8 cellular contexts compared by ENCODE assay signal in the genomic region with DNA sequence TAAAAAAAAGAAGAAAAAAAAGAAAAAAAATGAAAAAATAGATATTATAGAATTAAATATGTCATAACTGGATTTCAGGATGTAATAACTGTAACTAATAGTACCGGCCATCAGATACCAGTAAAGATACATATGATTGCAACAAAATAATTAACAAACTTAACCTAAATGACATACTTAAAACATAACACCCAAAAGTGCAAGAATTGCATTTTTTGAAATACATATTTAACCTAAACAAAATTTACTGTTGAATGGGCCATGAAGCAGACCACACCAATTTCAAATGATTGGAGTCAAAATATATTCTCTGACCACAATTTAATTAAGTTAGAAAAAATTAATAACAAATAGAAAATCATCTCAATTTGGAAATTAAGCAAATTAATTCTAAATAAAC. TPM values are rescaled to one million over a fixed set of nuclear protein-coding genes. Genes with fewer than 3 reads are reported as not detected.
"Had no signal": no experiment of that assay in that cellular context is flagged by ENCODE, and none has a peak within 500 bp of the region (broad histone marks: within the 10 kb centered on the region; RNA-seq: fewer than 3 reads in every experiment).

No MANE protein-coding gene starts in this region.

- ATAC-seq: GM23338 had no signal

- DNase-seq: H9, HCEC 1CT, KG1 had no signal

- H2AFZ ChIP-seq: GM23338 had no signal

- FAIRE-seq: H1, H54, HTR-8/SVneo had no signal

- H3K4me3 ChIP-seq: GM23338 had no signal

- H3K4me2 ChIP-seq: GM23338 had no signal

RNA-seq across cellular contexts. Expression of gene GABRA3, which starts 33.1 kb away (rescaled TPM):
- polyA plus RNA-seq: IgD-negative memory B cell had no signal
